31 cellular contexts compared by ENCODE assay signal in the genomic region with DNA sequence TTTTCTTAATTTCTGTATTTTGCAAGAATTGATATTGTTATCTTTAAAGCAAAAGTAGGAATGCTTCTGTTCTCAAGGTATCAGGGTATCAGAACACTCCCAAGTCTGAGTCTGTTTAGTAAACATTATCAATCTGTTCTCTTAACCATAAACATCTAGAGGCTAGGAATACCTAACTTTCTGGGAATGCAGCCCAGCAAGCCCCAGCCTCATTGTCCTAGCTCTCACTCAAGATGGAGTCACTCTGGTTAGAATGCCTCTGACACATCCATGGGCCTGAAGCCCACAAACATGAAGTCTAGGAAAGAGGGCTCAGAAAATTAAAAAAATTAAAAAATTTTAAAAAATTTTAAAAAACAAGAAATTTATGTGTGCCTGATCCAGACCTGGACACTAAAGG.
"Had no signal": no experiment of that assay in that cellular context is flagged by ENCODE, and none has a peak within 500 bp of the region (broad histone marks: within the 10 kb centered on the region; RNA-seq: fewer than 3 reads in every experiment).

No MANE protein-coding gene starts in this region.

- H3K36me3 ChIP-seq: brain microvascular endothelial cell, breast epithelium, WERI-Rb-1 had no signal

- H3K27me3 ChIP-seq: body of pancreas, brain microvascular endothelial cell, breast epithelium had no signal

- DNase-seq: activated CD4-positive, alpha-beta memory T cell treated with anti-CD3 and anti-CD28 coated beads, Interleukin-2, amount 10 ng/mL, durations not matched to agents 7 days and 5 days; activated CD4-positive, alpha-beta T cell treated with anti-CD3 and anti-CD28 coated beads for 1 hour; activated CD4-positive, alpha-beta T cell treated with anti-CD3 and anti-CD28 coated beads for 36 hours; activated CD4-positive, alpha-beta T cell treated with anti-CD3 and anti-CD28 coated beads for 48 hours; activated CD4-positive, alpha-beta T cell treated with anti-CD3 and anti-CD28 coated beads, Interleukin-2, amount 10 ng/mL, durations not matched to agents 7 days and 5 days; activated CD4-positive, alpha-beta T cell treated with anti-CD3 and anti-CD28 coated beads, Interleukin-2, amount 50 U/mL, for 48 hours; activated CD4-positive, CD25-positive, alpha-beta regulatory T cell; activated CD8-positive, alpha-beta memory T cell treated with anti-CD3 and anti-CD28 coated beads for 24 hours; activated CD8-positive, alpha-beta memory T cell treated with anti-CD3 and anti-CD28 coated beads, Interleukin-2, amount 10 ng/mL, durations not matched to agents 7 days and 5 days; activated CD8-positive, alpha-beta memory T cell treated with anti-CD3 and anti-CD28 coated beads, Interleukin-2, amount 50 U/mL, for 48 hours; activated CD8-positive, alpha-beta T cell treated with anti-CD3 and anti-CD28 coated beads, Interleukin-2, amount 10 ng/mL, durations not matched to agents 7 days and 5 days; activated effector memory CD4-positive, alpha-beta T cell treated with Interleukin-2 at 50 U/mL for 16 hours; activated gamma-delta T cell; activated naive CD4-positive, alpha-beta T cell treated with anti-CD3 and anti-CD28 coated beads, Interleukin-2, amount 10 ng/mL, durations not matched to agents 7 days and 5 days; activated naive CD4-positive, alpha-beta T cell treated with Interleukin-2 at 50 U/mL for 16 hours; activated naive CD8-positive, alpha-beta T cell treated with anti-CD3 and anti-CD28 coated beads, Interleukin-2, amount 10 ng/mL, durations not matched to agents 7 days and 5 days; activated naive CD8-positive, alpha-beta T cell treated with anti-CD3 and anti-CD28 coated beads, Interleukin-2, amount 50 U/mL, for 24 hours; activated T-cell treated with anti-CD3 and anti-CD28 coated beads, Interleukin-2, amount 50 U/mL, for 24 hours; activated T-cell treated with anti-CD3 and anti-CD28 coated beads, Interleukin-2, amount 50 U/mL, for 48 hours; amygdala; aorta; body of pancreas; brain microvascular endothelial cell; central memory CD4-positive, alpha-beta T cell; T-helper 1 cell; T-helper 2 cell; T-helper 9 cell; WERI-Rb-1 had no signal

- H3K27ac ChIP-seq: body of pancreas, brain microvascular endothelial cell, breast epithelium, WERI-Rb-1 had no signal

- H3K9me3 ChIP-seq: body of pancreas, breast epithelium had no signal

- H3K4me3 ChIP-seq: body of pancreas, breast epithelium had no signal

- H3K4me1 ChIP-seq: body of pancreas, breast epithelium had no signal

- ATAC-seq: activated CD4-positive, alpha-beta T cell treated with anti-CD3 and anti-CD28 coated beads for 36 hours; activated CD4-positive, CD25-positive, alpha-beta regulatory T cell treated with anti-CD3 and anti-CD28 coated beads, Interleukin-2, amount 50 U/mL, for 24 hours; activated CD8-positive, alpha-beta memory T cell treated with anti-CD3 and anti-CD28 coated beads, Interleukin-2, amount 10 ng/mL, durations not matched to agents 7 days and 5 days; activated CD8-positive, alpha-beta T cell treated with anti-CD3 and anti-CD28 coated beads, Interleukin-2, amount 10 ng/mL, durations not matched to agents 7 days and 5 days; activated naive CD8-positive, alpha-beta T cell treated with anti-CD3 and anti-CD28 coated beads, Interleukin-2, amount 50 U/mL, for 24 hours; body of pancreas; WTC11 had no signal
